In genomic region chr5:65624570-65625555, GRCh38 we compare ENCODE assay signal across 8 cellular contexts. TPM values are rescaled to one million over a fixed set of nuclear protein-coding genes. Genes with fewer than 3 reads are reported as not detected.
DNase-seq lines count a peak whose midpoint lies in the region; ATAC-seq and TF ChIP-seq lines count a peak whose summit lies in the region.

A gene with protein sequence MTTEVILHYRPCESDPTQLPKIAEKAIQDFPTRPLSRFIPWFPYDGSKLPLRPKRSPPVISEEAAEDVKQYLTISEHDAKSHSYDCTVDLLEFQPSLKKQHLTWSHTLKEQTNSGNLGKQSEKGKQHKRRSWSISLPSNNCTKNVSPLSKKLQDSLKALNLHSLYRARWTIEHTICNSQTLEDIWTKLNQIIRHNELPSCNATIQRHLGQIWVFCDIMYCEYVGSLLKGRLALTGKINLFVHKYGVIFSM (plus strand): TSS chr5:65625027. CDS start chr5:65629588, 4,561 bp downstream.
TSS of gene TRAPPC13 (plus strand) at chr5:65625027. CDS start at chr5:65625061, 34 bp downstream.

- H3K4me1 ChIP-seq in liver (ENCODE audit: control insufficient read depth in 4 of 4, insufficient read depth in 4 of 4, low read length in 3 of 4) = peaks cover 9 to 29% (median 23%) of the 10 kb centered on the region in 4 donors

- H3K9ac ChIP-seq in liver (ENCODE audit: low read depth in 1 of 2, low read length in 2 of 2) = peak within 1 kb of the TSS; percentile 90 to 97

- peak within 1 kb of the TSS; percentile 71 to 100 (median 98) for H3K4me3 ChIP-seq in dorsolateral prefrontal cortex
- H3K4me3 ChIP-seq in liver (ENCODE audit: low read depth in 1 of 3, low read length in 3 of 3) = peak within 1 kb of the TSS; percentile 75 to 99 (median 99)

- peak; percentile 71 for ATAC-seq in GM19328 (IDR thresholded peaks at IDR 0.05; ENCODE audit: unreplicated experiment)
- ATAC-seq in HG03520 (IDR thresholded peaks at IDR 0.05; ENCODE audit: unreplicated experiment) = peak; percentile 69

- TF ChIP-seq CTCF in dorsolateral prefrontal cortex (IDR thresholded peaks at IDR 0.05 in 54 of 56, conservative IDR thresholded peaks at IDR 0.05 in 2 of 56; ENCODE audit: low read depth in 1 of 56, partially characterized antibody in 56 of 56) (peak in 15 of 56 donors; percentile 2 to 43 (median 18)), liver (IDR thresholded peaks at IDR 0.05; ENCODE audit: low read depth, low read length, missing input control) (peak; percentile 1)

- WGBS in liver = under 1% methylated on average over 36 of the region's 36 CpGs

- H3K27me3 ChIP-seq in dorsolateral prefrontal cortex = no peaks in the 10 kb centered on the region
- H3K27me3 ChIP-seq in liver (ENCODE audit: control insufficient read depth in 4 of 4, insufficient read depth in 4 of 4, low read length in 3 of 4) = no peaks in the 10 kb centered on the region

- peak; percentile 35 to 96 (median 84) for DNase-seq in C1 segment of cervical spinal cord (lab: John Stamatoyannopoulos, UW)
- peak; percentile 91 for DNase-seq in NCI-H526 treated with DMSO at 0.1 percent for 48 hours (lab: John Stamatoyannopoulos, UW)
- DNase-seq in activated CD4-positive, alpha-beta T cell treated with anti-CD3 and anti-CD28 coated beads, Interleukin-2, amount 50 U/mL, for 1 hour = peak; percentile 75
- peak; percentile 73 to 88 (median 84) for DNase-seq in dorsolateral prefrontal cortex
- peak; percentile 72 for DNase-seq in stimulated activated CD4-positive, alpha-beta T cell treated with anti-CD3 and anti-CD28 coated beads, Interleukin-4, amount 100 ng/mL, for 1 hour

- peaks cover 0 to 7% (median 2%) of the 10 kb centered on the region in 4 donors for H3K36me3 ChIP-seq in liver (ENCODE audit: control insufficient read depth in 4 of 4, insufficient read depth in 3 of 4, low read depth in 1 of 4, low read length in 3 of 4)

- TF ChIP-seq RAD21 in liver (IDR thresholded peaks at IDR 0.05) = no peak

- H3K27ac ChIP-seq in dorsolateral prefrontal cortex (peak within 1 kb of the TSS; percentile 73 to 99 (median 93)), liver (ENCODE audit: low read depth in 1 of 2, low read length in 2 of 2) (peak within 1 kb of the TSS; percentile 88 to 92)

- H3K9me3 ChIP-seq in liver (ENCODE audit: control insufficient read depth in 4 of 4, low read length in 3 of 4) = no peaks in the 10 kb centered on the region

- intact Hi-C loops in dorsolateral prefrontal cortex (cut with DNase I) = loop anchor here (1.0 to 10.0 kb wide), 5 partner anchors 62 to 300 kb away; partner anchors contain the start of genes CENPK (in 2 of the 2), NLN (in 2 of the 2), PPWD1 (in 2 of the 2) and SGTB (in 2 of the 2)

TF ChIP-seq in liver, 16 proteins besides CTCF, POLR2A, EP300 and RAD21:
- no peak for TF ChIP-seq FOXA1 (IDR thresholded peaks at IDR 0.05)
- TF ChIP-seq, protein P1, sequence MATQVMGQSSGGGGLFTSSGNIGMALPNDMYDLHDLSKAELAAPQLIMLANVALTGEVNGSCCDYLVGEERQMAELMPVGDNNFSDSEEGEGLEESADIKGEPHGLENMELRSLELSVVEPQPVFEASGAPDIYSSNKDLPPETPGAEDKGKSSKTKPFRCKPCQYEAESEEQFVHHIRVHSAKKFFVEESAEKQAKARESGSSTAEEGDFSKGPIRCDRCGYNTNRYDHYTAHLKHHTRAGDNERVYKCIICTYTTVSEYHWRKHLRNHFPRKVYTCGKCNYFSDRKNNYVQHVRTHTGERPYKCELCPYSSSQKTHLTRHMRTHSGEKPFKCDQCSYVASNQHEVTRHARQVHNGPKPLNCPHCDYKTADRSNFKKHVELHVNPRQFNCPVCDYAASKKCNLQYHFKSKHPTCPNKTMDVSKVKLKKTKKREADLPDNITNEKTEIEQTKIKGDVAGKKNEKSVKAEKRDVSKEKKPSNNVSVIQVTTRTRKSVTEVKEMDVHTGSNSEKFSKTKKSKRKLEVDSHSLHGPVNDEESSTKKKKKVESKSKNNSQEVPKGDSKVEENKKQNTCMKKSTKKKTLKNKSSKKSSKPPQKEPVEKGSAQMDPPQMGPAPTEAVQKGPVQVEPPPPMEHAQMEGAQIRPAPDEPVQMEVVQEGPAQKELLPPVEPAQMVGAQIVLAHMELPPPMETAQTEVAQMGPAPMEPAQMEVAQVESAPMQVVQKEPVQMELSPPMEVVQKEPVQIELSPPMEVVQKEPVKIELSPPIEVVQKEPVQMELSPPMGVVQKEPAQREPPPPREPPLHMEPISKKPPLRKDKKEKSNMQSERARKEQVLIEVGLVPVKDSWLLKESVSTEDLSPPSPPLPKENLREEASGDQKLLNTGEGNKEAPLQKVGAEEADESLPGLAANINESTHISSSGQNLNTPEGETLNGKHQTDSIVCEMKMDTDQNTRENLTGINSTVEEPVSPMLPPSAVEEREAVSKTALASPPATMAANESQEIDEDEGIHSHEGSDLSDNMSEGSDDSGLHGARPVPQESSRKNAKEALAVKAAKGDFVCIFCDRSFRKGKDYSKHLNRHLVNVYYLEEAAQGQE (IDR thresholded peaks at IDR 0.05) = no peak
- TF ChIP-seq NR2F2 (IDR thresholded peaks at IDR 0.05) = peak; percentile 95
- peak in 1 of 2 donors; percentile 34 for TF ChIP-seq RXRA (IDR thresholded peaks at IDR 0.05)
- TF ChIP-seq GABPA (IDR thresholded peaks at IDR 0.05 in 1 of 2, conservative IDR thresholded peaks at IDR 0.05 in 1 of 2) = peak; percentile 87 to 93
- peak; percentile 96 for TF ChIP-seq YY1 (IDR thresholded peaks at IDR 0.05)
- TF ChIP-seq TAF1 (conservative IDR thresholded peaks at IDR 0.05) = no peak
- TF ChIP-seq ZBTB33 (IDR thresholded peaks at IDR 0.05) = peak; percentile 91
- TF ChIP-seq EGR1 (IDR thresholded peaks at IDR 0.05; ENCODE audit: low read depth in 2 of 2) = peak in 1 of 2 donors; percentile 28
- TF ChIP-seq HNF4A (conservative IDR thresholded peaks at IDR 0.05) = peak in 1 of 2 donors; percentile 35
- no peak for TF ChIP-seq SP1 (IDR thresholded peaks at IDR 0.05)
- no peak for TF ChIP-seq FOXA2 (IDR thresholded peaks at IDR 0.05)
- TF ChIP-seq HNF4G (IDR thresholded peaks at IDR 0.05) = no peak
- TF ChIP-seq ATF3 (IDR thresholded peaks at IDR 0.05) = no peak
- peak; percentile 54 for TF ChIP-seq MAX (IDR thresholded peaks at IDR 0.05)
- TF ChIP-seq JUND (IDR thresholded peaks at IDR 0.05) = peak in 1 of 2 donors; percentile 23

RNA-seq across cellular contexts. Expression of the first gene that starts in this region (rescaled TPM):
- total RNA-seq in dorsolateral prefrontal cortex (1 to 10 TPM; 1.4 to 7.4 (median 3.9) TPM), liver (1 to 10 TPM; 1.8 to 2.5 TPM)
- 1 to 10 TPM; 1.0 to 1.9 TPM for polyA plus RNA-seq in liver

RNA-seq across cellular contexts. Expression of gene TRAPPC13, which starts in this region (rescaled TPM):
- total RNA-seq in dorsolateral prefrontal cortex (10 to 100 TPM; 17.4 to 49.3 (median 32.9) TPM), liver (10 to 100 TPM; 10.7 to 11.2 TPM)
- 1 to 10 TPM; 6.8 to 8.9 TPM for polyA plus RNA-seq in liver

Comparison
In these comparisons a context has a peak if more than half of its experiments do, and no peak if none do; other contexts are left out.
1. Peak in every context shown above with its lines: DNase-seq, ATAC-seq, H3K4me3 ChIP-seq and H3K27ac ChIP-seq.